1 cellular context compared by ENCODE assay signal in genomic region chr17:59761385-59762021, GRCh38.
TF ChIP-seq lines count a peak whose summit lies in the region.

No MANE protein-coding gene starts in this region.

TF ChIP-seq in HepG2, 621 proteins besides CTCF, POLR2A, EP300 and RAD21 (continued from another document and continues in another):
- TF ChIP-seq ZNF646 (CRISPR knock-in tag; IDR thresholded peaks at IDR 0.05) (no peak), AHDC1 (CRISPR knock-in tag; IDR thresholded peaks at IDR 0.05; ENCODE audit: borderline replicate concordance) (no peak), ZSCAN12 (CRISPR knock-in tag; IDR thresholded peaks at IDR 0.05) (no peak), YEATS2 (CRISPR knock-in tag; IDR thresholded peaks at IDR 0.05; ENCODE audit: borderline replicate concordance) (no peak; the same call in 1 of the 2 replicates), HHEX (CRISPR knock-in tag; IDR thresholded peaks at IDR 0.05) (no peak), CAMTA2 (CRISPR knock-in tag; IDR thresholded peaks at IDR 0.05; ENCODE audit: borderline replicate concordance) (no peak), ZNF292 (CRISPR knock-in tag; IDR thresholded peaks at IDR 0.05; ENCODE audit: borderline replicate concordance, low read depth) (no peak; the same call in 1 of the 2 replicates), BRD4 (CRISPR knock-in tag; IDR thresholded peaks at IDR 0.05) (no peak), DR1 (CRISPR knock-in tag; IDR thresholded peaks at IDR 0.05) (no peak), ZNF576 (CRISPR knock-in tag; IDR thresholded peaks at IDR 0.05) (no peak), ARID2 (CRISPR knock-in tag; IDR thresholded peaks at IDR 0.05; ENCODE audit: borderline replicate concordance) (no peak), SKI (IDR thresholded peaks at IDR 0.05; ENCODE audit: partially characterized antibody) (no peak), NFIB (CRISPR knock-in tag; IDR thresholded peaks at IDR 0.05; ENCODE audit: borderline replicate concordance) (no peak), E2F5 (CRISPR knock-in tag; conservative IDR thresholded peaks at IDR 0.05) (no peak), GMEB2 (CRISPR knock-in tag; IDR thresholded peaks at IDR 0.05; ENCODE audit: low read depth) (no peak), ZBTB10 (CRISPR knock-in tag; IDR thresholded peaks at IDR 0.05; ENCODE audit: borderline replicate concordance) (no peak), GMEB1 (CRISPR knock-in tag; IDR thresholded peaks at IDR 0.05; ENCODE audit: borderline replicate concordance) (no peak), GPN1 (CRISPR knock-in tag; IDR thresholded peaks at IDR 0.05; ENCODE audit: borderline replicate concordance) (no peak), SP1 (IDR thresholded peaks at IDR 0.05) (no peak), SP1 (CRISPR knock-in tag; IDR thresholded peaks at IDR 0.05) (no peak), SP4 (CRISPR knock-in tag; IDR thresholded peaks at IDR 0.05) (no peak), TGIF2 (CRISPR knock-in tag; IDR thresholded peaks at IDR 0.05) (0 out of 2 replicates have a peak, but pooled peaks have one; percentile 52), KLF15 (CRISPR knock-in tag; IDR thresholded peaks at IDR 0.05; ENCODE audit: borderline replicate concordance) (no peak), ZKSCAN1 (IDR thresholded peaks at IDR 0.05; ENCODE audit: low read length) (no peak), TP53 (CRISPR knock-in tag; conservative IDR thresholded peaks at IDR 0.05) (no peak), SRSF9 (IDR thresholded peaks at IDR 0.05; ENCODE audit: borderline replicate concordance, insufficient read depth, low read depth, low read length, poor library complexity, severe bottlenecking) (no peak), HOXA3 (CRISPR knock-in tag; IDR thresholded peaks at IDR 0.05) (no peak), NCOR1 (IDR thresholded peaks at IDR 0.05; ENCODE audit: borderline replicate concordance, low read length) (no peak), HNF1B (CRISPR knock-in tag; IDR thresholded peaks at IDR 0.05) (no peak), KDM3A (CRISPR knock-in tag; IDR thresholded peaks at IDR 0.05; ENCODE audit: low read depth) (no peak), NFE2L2 (IDR thresholded peaks at IDR 0.05; ENCODE audit: low read length) (no peak), NFATC3 (CRISPR knock-in tag; IDR thresholded peaks at IDR 0.05) (no peak), ZNF879 (CRISPR knock-in tag; IDR thresholded peaks at IDR 0.05) (no peak), SNAI1 (CRISPR knock-in tag; IDR thresholded peaks at IDR 0.05; ENCODE audit: borderline replicate concordance) (no peak), GPBP1L1 (CRISPR knock-in tag; IDR thresholded peaks at IDR 0.05) (no peak), ZNF614 (CRISPR knock-in tag; IDR thresholded peaks at IDR 0.05; ENCODE audit: borderline replicate concordance) (peak; percentile 79), ZFP36L2 (CRISPR knock-in tag; IDR thresholded peaks at IDR 0.05) (no peak), ZNF724P (CRISPR knock-in tag; IDR thresholded peaks at IDR 0.05; ENCODE audit: borderline replicate concordance) (no peak), HNRNPLL (IDR thresholded peaks at IDR 0.05; ENCODE audit: low read depth, low read length, poor library complexity, severe bottlenecking) (no peak)
